Comparison of ENCODE assay signal across 17 cellular contexts in genomic region chr10:132836248-132836831, GRCh38. TPM values are rescaled to one million over a fixed set of nuclear protein-coding genes. Genes with fewer than 3 reads are reported as not detected.
A peak's percentile ranks its signal among the peaks of the same experiment; 100 is the strongest.
DNase-seq lines count a peak whose midpoint lies in the region; TF ChIP-seq lines count a peak whose summit lies in the region.
"Had no signal": no experiment of that assay in that cellular context is flagged by ENCODE, and none has a peak within 500 bp of the region (broad histone marks: within the 10 kb centered on the region; RNA-seq: fewer than 3 reads in every experiment).

No MANE protein-coding gene starts in this region.

- WGBS in lower leg skin, 2 donors: 55 to 56% methylated on average over 8 to 19 of the region's 27 CpGs
- 50 to 70% (median 62%) methylated on average over 15 to 27 of the region's 27 CpGs for WGBS in spleen, 5 donors

- no peak for TF ChIP-seq CTCF in dorsolateral prefrontal cortex (IDR thresholded peaks at IDR 0.05 in 54 of 56, conservative IDR thresholded peaks at IDR 0.05 in 2 of 56; ENCODE audit: low read depth in 1 of 56, partially characterized antibody in 56 of 56)
- TF ChIP-seq CTCF in lower leg skin (IDR thresholded peaks at IDR 0.05): no peak
- TF ChIP-seq CTCF in spleen (IDR thresholded peaks at IDR 0.05 in 8 of 11, conservative IDR thresholded peaks at IDR 0.05 in 3 of 11): no peak

- H3K27me3 ChIP-seq in dorsolateral prefrontal cortex (peaks cover 0 to 3% (median 0%) of the 10 kb centered on the region in 45 donors), spleen (replicated peaks in 1 of 7) (peaks cover 0 to 63% (median 36%) of the 10 kb centered on the region in 7 donors)

- peak; percentile 14 for DNase-seq in LHCN-M2 (ENCODE audit: low read depth)
- peak; percentile 43 to 75 (median 64) for DNase-seq in dorsolateral prefrontal cortex
- peak; percentile 12 to 78 for DNase-seq in lower leg skin (ENCODE audit: low spot score in 2 of 2)
- DNase-seq in spleen: peak; percentile 76
- DNase-seq in DMS153 treated with DMSO at 0.1 percent for 48 hours (lab: John Stamatoyannopoulos, UW; ENCODE audit: unreplicated experiment): no peak
- DNase-seq in germinal center (ENCODE audit: low spot score): no peak
- no peak for DNase-seq in NAMALWA (ENCODE audit: low spot score)
- no peak for DNase-seq in stimulated activated CD8-positive, alpha-beta memory T cell treated with anti-CD3 and anti-CD28 coated beads, Interleukin-4, amount 100 ng/mL, for 48 hours
- DNase-seq: NCI-H446 treated with DMSO at 0.1 percent for 48 hours, T1000 had no signal

- H3K4me1 ChIP-seq in spleen: peaks cover 3 to 12% (median 9%) of the 10 kb centered on the region in 6 donors
- H3K4me1 ChIP-seq: left lung, prostate gland had no signal

- intact Hi-C loops in dorsolateral prefrontal cortex (cut with DNase I) (loop anchor here (2.0 to 10.0 kb wide), 4 partner anchors 179 to 476 kb away; no protein-coding TSS in a partner anchor), lower leg skin (cut with DNase I; ENCODE audit: low total_unique reads) (loop anchor here (5.0 kb wide), 1 partner anchor 286 kb away; no protein-coding TSS in a partner anchor), spleen (cut with DNase I; ENCODE audit: low total_unique reads) (no loop called here)

- TF ChIP-seq POLR2A in lower leg skin (IDR thresholded peaks at IDR 0.05): no peak
- no peak for TF ChIP-seq POLR2A in spleen (IDR thresholded peaks at IDR 0.05)

- H3K36me3 ChIP-seq in spleen: no peaks in the 10 kb centered on the region
- H3K36me3 ChIP-seq: left lung, prostate gland had no signal

- H3K4me3 ChIP-seq in dorsolateral prefrontal cortex (peak overlapping the region in 32 of 59 donors; percentile 0 to 49 (median 28)), lower leg skin (ENCODE audit: low read depth, poor library complexity, severe bottlenecking) (no peak overlapping the region), spleen (no peak overlapping the region)
- H3K4me3 ChIP-seq: left lung, prostate gland had no signal

- peaks cover 0 to 7% (median 3%) of the 10 kb centered on the region in 8 donors for H3K9me3 ChIP-seq in spleen
- H3K9me3 ChIP-seq: prostate gland had no signal

- H3K27ac ChIP-seq in dorsolateral prefrontal cortex (peak overlapping the region in 4 of 59 donors; percentile 8 to 57 (median 26)), spleen (no peak overlapping the region)
- H3K27ac ChIP-seq: left lung, prostate gland had no signal

RNA-seq across cellular contexts. Expression of gene NKX6-2, which starts 50.4 kb away (rescaled TPM):
- not detected in 2 replicates for total RNA-seq in LHCN-M2 (2014; rRNA removed)
- polyA plus RNA-seq in LHCN-M2 (2012): 1.8 TPM
- 100 to 1,000 TPM in 23 of 120 experiments, 10 to 100 TPM in 96, 1 to 10 TPM in 1; 6.9 to 243 (median 52.2) TPM for total RNA-seq in dorsolateral prefrontal cortex
- total RNA-seq in lower leg skin: not detected
- not detected for total RNA-seq in spleen
- under 1 TPM in 2 of 3 donors, not detected in 1; 0.03 to 0.08 TPM for polyA plus RNA-seq in spleen
- total RNA-seq: activated CD8-positive, alpha-beta memory T cell treated with anti-CD3 and anti-CD28 coated beads for 36 hours; activated naive CD8-positive, alpha-beta T cell treated with anti-CD3 and anti-CD28 coated beads for 36 hours; CD8-positive, alpha-beta memory T cell; dermis blood vessel endothelial cell; fibroblast of villous mesenchyme; left lung had no signal
- polyA plus RNA-seq: CD8-positive, alpha-beta memory T cell had no signal

Comparison
In these comparisons a context has a peak if more than half of its experiments do, and no peak if none do; other contexts are left out.
1. DNase-seq: peak in LHCN-M2 (single experiment), dorsolateral prefrontal cortex (10 of 10), lower leg skin (2 of 2) and spleen (single experiment); none in DMS153 treated with DMSO at 0.1 percent for 48 hours (single experiment), germinal center (single experiment), NAMALWA (single experiment) and stimulated activated CD8-positive, alpha-beta memory T cell treated with anti-CD3 and anti-CD28 coated beads, Interleukin-4, amount 100 ng/mL, for 48 hours (single experiment).
2. H3K4me3 ChIP-seq: peak in dorsolateral prefrontal cortex (32 of 59); none in lower leg skin (single experiment) and spleen (0 of 8).